18 cellular contexts compared by ENCODE assay signal in genomic region chr10:1171182-1171581, GRCh38.
DNase-seq lines count a peak whose midpoint lies in the region; ATAC-seq, FAIRE-seq and TF ChIP-seq lines count a peak whose summit lies in the region.
"Had no signal": no experiment of that assay in that cellular context is flagged by ENCODE, and none has a peak within 500 bp of the region (broad histone marks: within the 10 kb centered on the region; RNA-seq: fewer than 3 reads in every experiment).

No MANE protein-coding gene starts in this region.

- WGBS in trophoblast cell (ENCODE audit: extremely low coverage, insufficient coverage, insufficient read length) = no CpG with 5 or more reads among the region's 4 CpGs
- 100% methylated on average over 4 of the region's 4 CpGs for WGBS in hepatocyte (ENCODE audit: low lambda C conversion rate, missing lambda C conversion rate)

- TF ChIP-seq CTCF in HEK293 (tag by site-specific recombination; IDR thresholded peaks at IDR 0.05) (no peak), Peyer's patch (IDR thresholded peaks at IDR 0.05) (no peak), endothelial cell of umbilical vein (IDR thresholded peaks at IDR 0.05; ENCODE audit: extremely low read depth in 1 of 2, insufficient read depth in 1 of 2, low read depth in 1 of 2, low read length in 2 of 2) (no peak), hepatocyte (IDR thresholded peaks at IDR 0.05; ENCODE audit: poor library complexity) (no peak)

- H2BK5ac ChIP-seq in trophoblast cell (ENCODE audit: low read depth, low read length, poor library complexity) = no peak overlapping the region

- H3K36me3 ChIP-seq in HEK293 (ENCODE audit: control insufficient read depth in 2 of 2, insufficient read depth in 1 of 2, low read length in 2 of 2) (no peaks in the 10 kb centered on the region), Peyer's patch (no peaks in the 10 kb centered on the region), endothelial cell of umbilical vein (ENCODE audit: control insufficient read depth in 2 of 2, extremely low read depth in 1 of 2, insufficient read depth in 2 of 2, low read length in 2 of 2) (no peaks in the 10 kb centered on the region), trophoblast cell (ENCODE audit: control insufficient read depth in 1 of 2, insufficient read depth in 2 of 2, low read length in 2 of 2) (no peaks in the 10 kb centered on the region), hepatocyte (replicated peaks; ENCODE audit: insufficient read depth, low read depth) (no peaks in the 10 kb centered on the region)
- H3K36me3 ChIP-seq: BE2C had no signal

- H2BK120ac ChIP-seq in trophoblast cell (ENCODE audit: insufficient read depth, low read length, poor library complexity) = no peak overlapping the region

- no peak overlapping the region for H4K12ac ChIP-seq in trophoblast cell (ENCODE audit: low read depth, low read length)

- H3K9ac ChIP-seq in endothelial cell of umbilical vein (replicated peaks; ENCODE audit: extremely low read depth, insufficient read depth, low read length) (no peak overlapping the region), trophoblast cell (ENCODE audit: low read length) (no peak overlapping the region)

- H3K27ac ChIP-seq in HEK293 (ENCODE audit: extremely low read depth, low read depth, low read length) = no peak overlapping the region
- H3K27ac ChIP-seq in Peyer's patch = no peak overlapping the region
- no peak overlapping the region for H3K27ac ChIP-seq in endothelial cell of umbilical vein (ENCODE audit: insufficient read depth, low read depth, low read length)
- H3K27ac ChIP-seq in trophoblast cell (ENCODE audit: low read depth, low read length) = no peak overlapping the region
- no peak overlapping the region for H3K27ac ChIP-seq in hepatocyte
- H3K27ac ChIP-seq: A549, HL-60 had no signal

- no peak overlapping the region for H4K91ac ChIP-seq in trophoblast cell (ENCODE audit: low read depth, low read length)

- no peaks in the 10 kb centered on the region for H3K9me3 ChIP-seq in HEK293 (ENCODE audit: control insufficient read depth, insufficient read depth, low read depth, low read length)
- no peaks in the 10 kb centered on the region for H3K9me3 ChIP-seq in Peyer's patch
- H3K9me3 ChIP-seq in endothelial cell of umbilical vein (replicated peaks; ENCODE audit: control insufficient read depth, insufficient read depth, low read length) = no peaks in the 10 kb centered on the region
- H3K9me3 ChIP-seq in trophoblast cell (ENCODE audit: insufficient read depth, low read depth, low read length) = no peaks in the 10 kb centered on the region
- H3K9me3 ChIP-seq in hepatocyte (ENCODE audit: low read depth) = no peaks in the 10 kb centered on the region
- H3K9me3 ChIP-seq: A549, BE2C had no signal

- intact Hi-C loops in endothelial cell of umbilical vein (cut with micrococcal nuclease) = no loop called here

- CTCF ChIA-PET in HEK293 (lab: Yijun Ruan, JAX) (no interaction called here), endothelial cell of umbilical vein (lab: Charles Lee) (no interaction called here)

- H3K79me1 ChIP-seq in trophoblast cell (ENCODE audit: low read length) = no peaks in the 10 kb centered on the region

- H2AFZ ChIP-seq in endothelial cell of umbilical vein (ENCODE audit: low read depth, low read length) (no peak overlapping the region), trophoblast cell (ENCODE audit: insufficient read depth, low read length, poor library complexity) (no peak overlapping the region), hepatocyte (no peak overlapping the region)

- no peaks in the 10 kb centered on the region for H3K27me3 ChIP-seq in Peyer's patch
- H3K27me3 ChIP-seq in endothelial cell of umbilical vein (ENCODE audit: control insufficient read depth in 2 of 2, insufficient read depth in 2 of 2, low read length in 2 of 2) = no peaks in the 10 kb centered on the region
- H3K27me3 ChIP-seq in trophoblast cell (ENCODE audit: insufficient read depth, low read length) = no peaks in the 10 kb centered on the region
- no peaks in the 10 kb centered on the region for H3K27me3 ChIP-seq in hepatocyte
- H3K27me3 ChIP-seq: BE2C had no signal

- no peaks in the 10 kb centered on the region for H3K9me2 ChIP-seq in hepatocyte (replicated peaks; ENCODE audit: insufficient read depth)

- H4K20me1 ChIP-seq in endothelial cell of umbilical vein (replicated peaks; ENCODE audit: control insufficient read depth, extremely low read depth, insufficient read depth, low read length) = no peaks in the 10 kb centered on the region
- no peaks in the 10 kb centered on the region for H4K20me1 ChIP-seq in hepatocyte (ENCODE audit: insufficient read depth, poor library complexity, severe bottlenecking)

- dilution Hi-C loops in endothelial cell of umbilical vein (cut with MboI; ENCODE audit: extremely low pct_ligation_motif_present, low sequenced_read_pairs) = no loop called here

- H3K14ac ChIP-seq in trophoblast cell (ENCODE audit: low read length) = no peak overlapping the region

- H4K8ac ChIP-seq in trophoblast cell (ENCODE audit: low read depth, low read length) = no peak overlapping the region

- FAIRE-seq in endothelial cell of umbilical vein (lab: Jason Lieb, UNC) = no peak
- FAIRE-seq: A549, D721Med, GM19239, H54 had no signal

- no peak overlapping the region for H3K23ac ChIP-seq in trophoblast cell (ENCODE audit: low read length)

- H3K4me1 ChIP-seq in HEK293 (ENCODE audit: control insufficient read depth, insufficient read depth, low read length) (no peaks in the 10 kb centered on the region), Peyer's patch (no peaks in the 10 kb centered on the region), endothelial cell of umbilical vein (ENCODE audit: control insufficient read depth, extremely low read depth, insufficient read depth, low read length) (no peaks in the 10 kb centered on the region), trophoblast cell (ENCODE audit: control insufficient read depth in 1 of 2, insufficient read depth in 2 of 2, low read length in 2 of 2) (no peaks in the 10 kb centered on the region), hepatocyte (ENCODE audit: insufficient read depth) (no peaks in the 10 kb centered on the region)
- H3K4me1 ChIP-seq: A549, BE2C had no signal

- ATAC-seq in GM19463 (IDR thresholded peaks at IDR 0.05; ENCODE audit: unreplicated experiment) = no peak
- ATAC-seq: CD8-positive, alpha-beta T cell; HCT116 had no signal

- H2AK5ac ChIP-seq in trophoblast cell (ENCODE audit: low read length) = no peak overlapping the region

- H3K4me2 ChIP-seq in endothelial cell of umbilical vein (ENCODE audit: insufficient read depth, low read length) = no peak overlapping the region
- no peak overlapping the region for H3K4me2 ChIP-seq in trophoblast cell (ENCODE audit: low read length)
- H3K4me2 ChIP-seq in hepatocyte = no peak overlapping the region
- H3K4me2 ChIP-seq: A549 had no signal

- H3K79me2 ChIP-seq in endothelial cell of umbilical vein (ENCODE audit: control insufficient read depth, insufficient read depth, low read length) = no peaks in the 10 kb centered on the region
- H3K79me2 ChIP-seq in trophoblast cell (ENCODE audit: control insufficient read depth, insufficient read depth, low read length, poor library complexity) = no peaks in the 10 kb centered on the region
- no peaks in the 10 kb centered on the region for H3K79me2 ChIP-seq in hepatocyte

- BruUV-seq in endothelial cell of umbilical vein (replicated peaks; lab: Mats Ljungman, UMichigan) = no TSS peak

- TF ChIP-seq POLR2A in Peyer's patch (IDR thresholded peaks at IDR 0.05) (no peak), endothelial cell of umbilical vein (IDR thresholded peaks at IDR 0.05; ENCODE audit: low read depth, low read length) (no peak)

- peak in 2 of 3 donors; percentile 0 to 8 for DNase-seq in Peyer's patch
- DNase-seq in endothelial cell of umbilical vein (ENCODE audit: low read depth, low spot score) = no peak
- no peak for DNase-seq in trophoblast cell
- no peak for DNase-seq in NCI-H82 treated with DMSO at 0.1 percent for 48 hours (lab: John Stamatoyannopoulos, UW; ENCODE audit: unreplicated experiment)
- DNase-seq in hepatocyte (ENCODE audit: low spot score) = no peak
- DNase-seq: BE2C; CD8-positive, alpha-beta T cell; COR-L47; DMS53; KG1 had no signal

- H3K4ac ChIP-seq in trophoblast cell (ENCODE audit: low read depth, low read length) = no peak overlapping the region

- no peaks in the 10 kb centered on the region for H3K9me1 ChIP-seq in endothelial cell of umbilical vein (replicated peaks; ENCODE audit: control insufficient read depth, extremely low read depth, insufficient read depth, low read length)

- no peak overlapping the region for H3K4me3 ChIP-seq in HEK293 (ENCODE audit: low read depth, low read length)
- H3K4me3 ChIP-seq in Peyer's patch = no peak overlapping the region
- H3K4me3 ChIP-seq in endothelial cell of umbilical vein (replicated peaks in 1 of 3; ENCODE audit: insufficient read depth in 1 of 3, low read depth in 1 of 3, low read length in 3 of 3) = no peak overlapping the region
- H3K4me3 ChIP-seq in trophoblast cell (ENCODE audit: low read depth, low read length) = peak overlapping the region; percentile 33
- H3K4me3 ChIP-seq in hepatocyte = no peak overlapping the region
- H3K4me3 ChIP-seq: A549 had no signal

- no peak overlapping the region for H2BK12ac ChIP-seq in trophoblast cell (ENCODE audit: low read length)

- no peak overlapping the region for H3K18ac ChIP-seq in trophoblast cell (ENCODE audit: low read length)

- POLR2A ChIA-PET in HEK293 (lab: Yijun Ruan, JAX) (no interaction called here), endothelial cell of umbilical vein (lab: Charles Lee) (no interaction called here)

TF ChIP-seq in HEK293, 187 proteins besides CTCF, POLR2A, EP300 and RAD21 (continues in another document):
- no peak for TF ChIP-seq ZNF248 (tag by site-specific recombination; IDR thresholded peaks at IDR 0.05)

TF ChIP-seq in endothelial cell of umbilical vein, 7 proteins besides CTCF, POLR2A, EP300 and RAD21:
- TF ChIP-seq POLR2AphosphoS5 (IDR thresholded peaks at IDR 0.05; ENCODE audit: insufficient read depth, low read depth, low read length) (no peak), MAX (IDR thresholded peaks at IDR 0.05; ENCODE audit: insufficient read depth, insufficient read length) (peak; percentile 61), EZH2 (IDR thresholded peaks at IDR 0.05; ENCODE audit: borderline replicate concordance, low read depth, low read length, severe bottlenecking) (no peak)
TF ChIP-seq in endothelial cell of umbilical vein: peak in this region for 1.

Comparison
In these comparisons a context has a peak if more than half of its experiments do, and no peak if none do; other contexts are left out.
1. DNase-seq: peak in Peyer's patch (2 of 3); none in endothelial cell of umbilical vein (single experiment), trophoblast cell (0 of 2), NCI-H82 treated with DMSO at 0.1 percent for 48 hours (single experiment) and hepatocyte (single experiment).